ENCODE assay signal across 29 cellular contexts in the genomic region with DNA sequence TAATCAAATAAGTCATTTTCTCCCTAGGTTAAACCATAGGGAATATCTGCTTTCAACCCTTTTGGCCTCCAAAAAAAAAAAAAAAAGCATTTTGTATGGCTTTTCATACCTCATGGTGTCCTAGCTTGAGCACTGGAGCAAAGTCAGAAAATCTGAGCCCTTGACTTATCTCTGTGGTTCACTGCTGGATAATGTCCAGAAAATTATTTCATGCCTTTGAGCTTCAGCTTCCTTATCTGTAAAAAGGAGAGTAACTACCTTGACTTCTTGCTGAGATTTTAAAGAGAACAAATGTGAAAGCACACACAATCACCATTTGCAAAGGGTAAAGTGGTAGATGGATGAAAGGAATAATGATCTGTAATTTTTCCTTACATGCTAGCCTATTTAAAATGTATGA.
"Had no signal": no experiment of that assay in that cellular context is flagged by ENCODE, and none has a peak within 500 bp of the region (broad histone marks: within the 10 kb centered on the region; RNA-seq: fewer than 3 reads in every experiment).

No MANE protein-coding gene starts in this region.

- H3K36me3 ChIP-seq: ascending aorta, SJCRH30, WERI-Rb-1 had no signal

- H3K36me3 Mint-ChIP-seq: activated CD8-positive, alpha-beta memory T cell treated with anti-CD3 and anti-CD28 coated beads, Interleukin-2, amount 10 ng/mL, durations not matched to agents 7 days and 5 days; activated naive CD8-positive, alpha-beta T cell treated with anti-CD3 and anti-CD28 coated beads for 36 hours; brain had no signal

- H3K27ac Mint-ChIP-seq: activated CD4-positive, alpha-beta memory T cell treated with anti-CD3 and anti-CD28 coated beads, Interleukin-2, amount 10 ng/mL, durations not matched to agents 7 days and 5 days; activated CD8-positive, alpha-beta memory T cell treated with anti-CD3 and anti-CD28 coated beads, Interleukin-2, amount 10 ng/mL, durations not matched to agents 7 days and 5 days; activated naive CD8-positive, alpha-beta T cell treated with anti-CD3 and anti-CD28 coated beads for 36 hours; brain had no signal

- H3K4me3 Mint-ChIP-seq: activated CD4-positive, alpha-beta memory T cell treated with anti-CD3 and anti-CD28 coated beads, Interleukin-2, amount 10 ng/mL, durations not matched to agents 7 days and 5 days; activated CD8-positive, alpha-beta memory T cell treated with anti-CD3 and anti-CD28 coated beads, Interleukin-2, amount 10 ng/mL, durations not matched to agents 7 days and 5 days; activated naive CD8-positive, alpha-beta T cell treated with anti-CD3 and anti-CD28 coated beads for 36 hours; brain had no signal

- H3K4me1 ChIP-seq: SJCRH30 had no signal

- H3K27me3 ChIP-seq: ascending aorta, SJCRH30 had no signal

- H3K4me1 Mint-ChIP-seq: activated CD4-positive, alpha-beta memory T cell treated with anti-CD3 and anti-CD28 coated beads, Interleukin-2, amount 10 ng/mL, durations not matched to agents 7 days and 5 days; activated CD8-positive, alpha-beta memory T cell treated with anti-CD3 and anti-CD28 coated beads, Interleukin-2, amount 10 ng/mL, durations not matched to agents 7 days and 5 days; activated naive CD8-positive, alpha-beta T cell treated with anti-CD3 and anti-CD28 coated beads for 36 hours; brain had no signal

- H3K4me3 ChIP-seq: ascending aorta, PC-9, SJCRH30, SK-N-MC had no signal

- DNase-seq: activated CD4-positive, alpha-beta memory T cell treated with anti-CD3 and anti-CD28 coated beads, Interleukin-2, amount 10 ng/mL, durations not matched to agents 7 days and 5 days; activated CD4-positive, alpha-beta T cell treated with anti-CD3 and anti-CD28 coated beads for 1 hour; activated CD4-positive, alpha-beta T cell treated with anti-CD3 and anti-CD28 coated beads for 48 hours; activated CD4-positive, CD25-positive, alpha-beta regulatory T cell; activated CD8-positive, alpha-beta memory T cell treated with anti-CD3 and anti-CD28 coated beads for 24 hours; activated CD8-positive, alpha-beta memory T cell treated with anti-CD3 and anti-CD28 coated beads, Interleukin-2, amount 10 ng/mL, durations not matched to agents 7 days and 5 days; activated CD8-positive, alpha-beta memory T cell treated with anti-CD3 and anti-CD28 coated beads, Interleukin-2, amount 50 U/mL, for 48 hours; activated effector memory CD4-positive, alpha-beta T cell treated with Interleukin-2 at 50 U/mL for 16 hours; activated naive CD4-positive, alpha-beta T cell treated with anti-CD3 and anti-CD28 coated beads, Interleukin-2, amount 50 U/mL, for 16 hours; activated naive CD8-positive, alpha-beta T cell treated with anti-CD3 and anti-CD28 coated beads for 36 hours; activated T-cell treated with anti-CD3 and anti-CD28 coated beads, Interleukin-2, amount 50 U/mL, for 48 hours; amygdala; central memory CD4-positive, alpha-beta T cell; NCI-H1105 treated with DMSO at 0.1 percent for 48 hours; NCI-H1436; NCI-H1694; NCI-H1930; NCI-H2081 treated with DMSO at 0.1 percent for 48 hours; NCI-H345; NCI-H524 treated with DMSO at 0.1 percent for 48 hours; NK-92 treated with Interleukin-12 subunit alpha and Interleukin-12 subunit beta, amount 100 ng/mL, for 24 hours; PC-9; Right ventricle myocardium superior; SJCRH30; T1000; WERI-Rb-1 had no signal

- H3K4me2 ChIP-seq: PC-9 had no signal

- H3K27ac ChIP-seq: ascending aorta, PC-9, SJCRH30, SK-N-MC, WERI-Rb-1 had no signal

- ATAC-seq: activated CD8-positive, alpha-beta memory T cell treated with anti-CD3 and anti-CD28 coated beads, Interleukin-2, amount 10 ng/mL, durations not matched to agents 7 days and 5 days had no signal

- H2AFZ ChIP-seq: PC-9 had no signal

- H3K9me3 ChIP-seq: ascending aorta, SJCRH30 had no signal

- H3K9me3 Mint-ChIP-seq: activated CD4-positive, alpha-beta memory T cell treated with anti-CD3 and anti-CD28 coated beads, Interleukin-2, amount 10 ng/mL, durations not matched to agents 7 days and 5 days; activated naive CD8-positive, alpha-beta T cell treated with anti-CD3 and anti-CD28 coated beads for 36 hours had no signal
